Comparison of ENCODE assay signal across 9 cellular contexts in genomic region chr1:50047916-50048694, GRCh38. TPM values are rescaled to one million over a fixed set of nuclear protein-coding genes. Genes with fewer than 3 reads are reported as not detected.
DNase-seq lines count a peak whose midpoint lies in the region; ATAC-seq and TF ChIP-seq lines count a peak whose summit lies in the region.
"Had no signal": no experiment of that assay in that cellular context is flagged by ENCODE, and none has a peak within 500 bp of the region (broad histone marks: within the 10 kb centered on the region; RNA-seq: fewer than 3 reads in every experiment).

No MANE protein-coding gene starts in this region.

- H3K9me3 ChIP-seq in NT2/D1 (ENCODE audit: insufficient read depth, low read length) (no peaks in the 10 kb centered on the region), esophagus squamous epithelium (no peaks in the 10 kb centered on the region), PC-9 (ENCODE audit: insufficient read depth, low read depth) (no peaks in the 10 kb centered on the region)

- peak overlapping the region; percentile 65 for H3K9ac ChIP-seq in NT2/D1 (ENCODE audit: insufficient read length, low read depth)

- CTCF ChIA-PET in PC-9 (lab: Charles Lee), result no interaction called here

- H3K9me2 ChIP-seq in PC-9 (ENCODE audit: insufficient read depth), result no peaks in the 10 kb centered on the region

- POLR2A ChIA-PET in PC-9 (lab: Charles Lee; ENCODE audit: unreplicated experiment), result no interaction called here

- no peaks in the 10 kb centered on the region for H3K79me2 ChIP-seq in PC-9 (ENCODE audit: low read depth)

- WGBS in esophagus squamous epithelium, 2 donors, result 6 to 34% methylated on average over 7 to 21 of the region's 72 CpGs

- H3F3A ChIP-seq in PC-9 (ENCODE audit: insufficient read depth, low read depth), result no peaks in the 10 kb centered on the region

- H3K27me3 ChIP-seq in NT2/D1 (ENCODE audit: insufficient read depth, insufficient read length) (peaks cover 9% of the 10 kb centered on the region), esophagus squamous epithelium (peaks cover 6 to 58% (median 9%) of the 10 kb centered on the region in 4 donors), PC-9 (ENCODE audit: insufficient read depth, low read depth) (no peaks in the 10 kb centered on the region)

- no peak overlapping the region for H3K27ac ChIP-seq in esophagus squamous epithelium
- no peak overlapping the region for H3K27ac ChIP-seq in PC-9

- H3K4me3 ChIP-seq in NT2/D1 (ENCODE audit: insufficient read length, low read depth) (peak overlapping the region; percentile 45), esophagus squamous epithelium (peak overlapping the region in 3 of 4 donors; percentile 2 to 41 (median 23)), PC-9 (no peak overlapping the region)

- no peak for ATAC-seq in HG03521 (IDR thresholded peaks at IDR 0.05; ENCODE audit: unreplicated experiment)

- TF ChIP-seq CTCF in esophagus squamous epithelium (IDR thresholded peaks at IDR 0.05) (no peak), PC-9 (conservative IDR thresholded peaks at IDR 0.05) (no peak)

- no peak overlapping the region for H2AFZ ChIP-seq in PC-9

- DNase-seq in ELF-1 (ENCODE audit: low read depth, low spot score) (peak; percentile 70), NT2/D1 (ENCODE audit: low read depth, low spot score) (peak; percentile 65), esophagus squamous epithelium (lab: John Stamatoyannopoulos, UW) (no peak), occipital lobe (lab: John Stamatoyannopoulos, UW) (peak; percentile 21), NCI-H2196 treated with DMSO at 0.1 percent for 48 hours (lab: John Stamatoyannopoulos, UW; ENCODE audit: unreplicated experiment) (no peak), NCI-H226 (no peak), PC-9 (no peak)
- DNase-seq: effector CD4-positive, alpha-beta T cell had no signal

- H4K20me1 ChIP-seq in PC-9 (ENCODE audit: insufficient read depth), result no peaks in the 10 kb centered on the region

- H3K36me3 ChIP-seq in NT2/D1 (ENCODE audit: insufficient read depth, insufficient read length, low read length) (no peaks in the 10 kb centered on the region), esophagus squamous epithelium (no peaks in the 10 kb centered on the region), PC-9 (ENCODE audit: low read depth) (no peaks in the 10 kb centered on the region)

- H3K4me1 ChIP-seq in NT2/D1 (ENCODE audit: insufficient read depth, insufficient read length) (no peaks in the 10 kb centered on the region), esophagus squamous epithelium (peaks cover 0 to 8% (median 0%) of the 10 kb centered on the region in 3 donors), PC-9 (replicated peaks; ENCODE audit: insufficient read depth) (no peaks in the 10 kb centered on the region)

- intact Hi-C loops in esophagus squamous epithelium (cut with DNase I) (no loop called here), PC-9 (cut with micrococcal nuclease; ENCODE audit: unreplicated experiment) (no loop called here)

- no peak overlapping the region for H3K4me2 ChIP-seq in PC-9

- TF ChIP-seq POLR2A in esophagus squamous epithelium (IDR thresholded peaks at IDR 0.05), result no peak

- BruUV-seq in PC-9 (replicated peaks; lab: Mats Ljungman, UMichigan), result no TSS peak

RNA-seq across cellular contexts. Expression of gene AGBL4, which starts 24.4 kb away (rescaled TPM):
- total RNA-seq in esophagus squamous epithelium (not detected), occipital lobe (3.4 TPM), PC-9 (2021) (not detected in 2 replicates)

Comparison
In these comparisons a context has a peak if more than half of its experiments do, and no peak if none do; other contexts are left out.
1. DNase-seq: peak in ELF-1 (single experiment), NT2/D1 (single experiment) and occipital lobe (single experiment); none in esophagus squamous epithelium (single experiment), NCI-H2196 treated with DMSO at 0.1 percent for 48 hours (single experiment), NCI-H226 (single experiment) and PC-9 (0 of 2).